Comparison of ENCODE assay signal across 9 cellular contexts in genomic region chr17:34420254-34420766, GRCh38. TPM values are rescaled to one million over a fixed set of nuclear protein-coding genes. Genes with fewer than 3 reads are reported as not detected.
DNase-seq lines count a peak whose midpoint lies in the region; ATAC-seq, FAIRE-seq and TF ChIP-seq lines count a peak whose summit lies in the region.
"Had no signal": no experiment of that assay in that cellular context is flagged by ENCODE, and none has a peak within 500 bp of the region (broad histone marks: within the 10 kb centered on the region; RNA-seq: fewer than 3 reads in every experiment).

No MANE protein-coding gene starts in this region.

- no peaks in the 10 kb centered on the region for H3K9me3 Mint-ChIP-seq in activated CD4-positive, alpha-beta T cell treated with anti-CD3 and anti-CD28 coated beads, Interleukin-2, amount 10 ng/mL, durations not matched to agents 24 days and 14 days

- peak; percentile 89 for FAIRE-seq in GM18507 (lab: Jason Lieb, UNC)

- ATAC-seq in HG03521 (IDR thresholded peaks at IDR 0.05; ENCODE audit: unreplicated experiment), result no peak

- H3K27me3 Mint-ChIP-seq in activated CD4-positive, alpha-beta T cell treated with anti-CD3 and anti-CD28 coated beads, Interleukin-2, amount 10 ng/mL, durations not matched to agents 24 days and 14 days, result peaks cover 43% of the 10 kb centered on the region

- peak; percentile 90 for TF ChIP-seq CTCF in coronary artery (IDR thresholded peaks at IDR 0.05)

- intact Hi-C loops in activated CD4-positive, alpha-beta T cell treated with anti-CD3 and anti-CD28 coated beads, Interleukin-2, amount 10 ng/mL, durations not matched to agents 24 days and 14 days (cut with micrococcal nuclease), result loop anchor here (1.0 to 2.0 kb wide), 2 partner anchors 218 to 698 kb away; partner anchors contain the start of gene RAD51D

- no peak overlapping the region for H3K27ac ChIP-seq in coronary artery

- no peak overlapping the region for H3K4me3 Mint-ChIP-seq in activated CD4-positive, alpha-beta T cell treated with anti-CD3 and anti-CD28 coated beads, Interleukin-2, amount 10 ng/mL, durations not matched to agents 24 days and 14 days

- H3K27ac Mint-ChIP-seq in activated CD4-positive, alpha-beta T cell treated with anti-CD3 and anti-CD28 coated beads, Interleukin-2, amount 10 ng/mL, durations not matched to agents 24 days and 14 days, result no peak overlapping the region

- no peak overlapping the region for H3K4me3 ChIP-seq in coronary artery

- peaks cover 2% of the 10 kb centered on the region for H3K4me1 Mint-ChIP-seq in activated CD4-positive, alpha-beta T cell treated with anti-CD3 and anti-CD28 coated beads, Interleukin-2, amount 10 ng/mL, durations not matched to agents 24 days and 14 days

- peak; percentile 46 for DNase-seq in 8988T
- peak; percentile 25 for DNase-seq in GM18507 (ENCODE audit: extremely low spot score, insufficient read length, low read depth)
- peak; percentile 33 for DNase-seq in NCI-H2227 treated with DMSO at 0.1 percent for 48 hours (lab: John Stamatoyannopoulos, UW)
- peak; percentile 90 for DNase-seq in activated CD4-positive, alpha-beta T cell treated with anti-CD3 and anti-CD28 coated beads, Interleukin-2, amount 10 ng/mL, durations not matched to agents 24 days and 14 days
- no peak for DNase-seq in coronary artery (ENCODE audit: low spot score)
- DNase-seq in lung microvascular endothelial cell (ENCODE audit: low read depth in 2 of 2), result peak; percentile 69 to 74
- peak; percentile 25 for DNase-seq in stimulated activated CD8-positive, alpha-beta memory T cell treated with anti-CD3 and anti-CD28 coated beads, Interleukin-12 subunit alpha, Interleukin-12 subunit beta, amount 100 ng/mL, for 4 hours (ENCODE audit: low read depth)

- H3K36me3 Mint-ChIP-seq in activated CD4-positive, alpha-beta T cell treated with anti-CD3 and anti-CD28 coated beads, Interleukin-2, amount 10 ng/mL, durations not matched to agents 24 days and 14 days (ENCODE audit: low read depth), result no peaks in the 10 kb centered on the region

RNA-seq across cellular contexts. Expression of gene CCL1, which starts 57.3 kb away (rescaled TPM):
- total RNA-seq in activated CD4-positive, alpha-beta T cell treated with anti-CD3 and anti-CD28 coated beads, Interleukin-2, amount 10 ng/mL, durations not matched to agents 24 days and 14 days, result 105 and 111 TPM in 2 replicates
- not detected in 2 replicates for total RNA-seq in lung microvascular endothelial cell
- total RNA-seq: subcutaneous adipose tissue had no signal

Comparison
In these comparisons a context has a peak if more than half of its experiments do, and no peak if none do; other contexts are left out.
1. RNA of gene CCL1, which starts 57.3 kb away (total RNA-seq): 105 to 111 TPM in activated CD4-positive, alpha-beta T cell treated with anti-CD3 and anti-CD28 coated beads, Interleukin-2, amount 10 ng/mL, durations not matched to agents 24 days and 14 days; not detected in lung microvascular endothelial cell; every median in the first group is over 10 times any median in the second.